In genomic region chr7:157495594-157495993, GRCh38 we compare ENCODE assay signal across 12 cellular contexts.
DNase-seq lines count a peak whose midpoint lies in the region; ATAC-seq and TF ChIP-seq lines count a peak whose summit lies in the region.
"Had no signal": no experiment of that assay in that cellular context is flagged by ENCODE, and none has a peak within 500 bp of the region (broad histone marks: within the 10 kb centered on the region; RNA-seq: fewer than 3 reads in every experiment).

No MANE protein-coding gene starts in this region.

- no peak overlapping the region for H2AFZ ChIP-seq in osteoblast (ENCODE audit: low read length)

- no peaks in the 10 kb centered on the region for H4K20me1 ChIP-seq in osteoblast (ENCODE audit: insufficient read depth, low read length)

- H3K4me3 ChIP-seq in osteoblast (ENCODE audit: insufficient read depth, low read length) (no peak overlapping the region), thyroid gland (replicated peaks in 1 of 3) (no peak overlapping the region)
- H3K4me3 ChIP-seq: dorsolateral prefrontal cortex, left lung had no signal

- H3K79me2 ChIP-seq in osteoblast (ENCODE audit: insufficient read depth, low read length), result no peaks in the 10 kb centered on the region

- no peaks in the 10 kb centered on the region for H3K36me3 ChIP-seq in osteoblast (ENCODE audit: insufficient read depth, low read length)
- H3K36me3 ChIP-seq in thyroid gland, result no peaks in the 10 kb centered on the region
- H3K36me3 ChIP-seq: left lung had no signal

- no peak overlapping the region for H3K27ac ChIP-seq in osteoblast (ENCODE audit: low read depth, low read length)
- no peak overlapping the region for H3K27ac ChIP-seq in thyroid gland
- H3K27ac ChIP-seq: dorsolateral prefrontal cortex, KMS-11, left lung had no signal

- H3K9me3 ChIP-seq in osteoblast (ENCODE audit: low read depth, low read length) (no peaks in the 10 kb centered on the region), thyroid gland (no peaks in the 10 kb centered on the region)
- H3K9me3 ChIP-seq: left lung had no signal

- ATAC-seq in GM18517 (IDR thresholded peaks at IDR 0.05; ENCODE audit: unreplicated experiment) (peak; percentile 69), HG03378 (IDR thresholded peaks at IDR 0.05; ENCODE audit: unreplicated experiment) (peak; percentile 78)
- ATAC-seq: left lung had no signal

- H3K4me1 ChIP-seq in osteoblast (ENCODE audit: insufficient read depth, low read length), result no peaks in the 10 kb centered on the region
- H3K4me1 ChIP-seq in thyroid gland, result no peaks in the 10 kb centered on the region
- H3K4me1 ChIP-seq: left lung had no signal

- H3K27me3 ChIP-seq in osteoblast (ENCODE audit: insufficient read depth, low read length), result no peaks in the 10 kb centered on the region
- H3K27me3 ChIP-seq in thyroid gland, result no peaks in the 10 kb centered on the region
- H3K27me3 ChIP-seq: dorsolateral prefrontal cortex had no signal

- no peak overlapping the region for H3K4me2 ChIP-seq in osteoblast (ENCODE audit: insufficient read depth, low read length)
- H3K4me2 ChIP-seq: KMS-11 had no signal

- 88 to 89% methylated on average over 13 of the region's 13 CpGs for WGBS in thyroid gland, 2 donors

- TF ChIP-seq CTCF in GM20000 (IDR thresholded peaks at IDR 0.05; ENCODE audit: extremely low read depth, missing control alignments) (no peak), osteoblast (IDR thresholded peaks at IDR 0.05; ENCODE audit: extremely low read depth, low read depth, low read length) (no peak), thyroid gland (IDR thresholded peaks at IDR 0.05) (no peak)

- DNase-seq in GM20000 (ENCODE audit: low spot score), result peak; percentile 83
- peak; percentile 43 for DNase-seq in osteoblast (ENCODE audit: insufficient read length, low spot score, missing footprints)
- DNase-seq in T-helper 1 cell, result no peak
- DNase-seq in AML-193 (lab: John Stamatoyannopoulos, UW), result no peak
- no peak for DNase-seq in thyroid gland
- DNase-seq: Calu3, left lung, NCI-H2107 had no signal

- TF ChIP-seq POLR2A in thyroid gland (IDR thresholded peaks at IDR 0.05), result no peak

- intact Hi-C loops in thyroid gland (cut with DNase I), result no loop called here

Comparison
In these comparisons a context has a peak if more than half of its experiments do, and no peak if none do; other contexts are left out.
1. DNase-seq: peak in GM20000 (single experiment) and osteoblast (single experiment); none in T-helper 1 cell (0 of 5), AML-193 (0 of 2) and thyroid gland (0 of 2).